ENCODE assay signal across 19 cellular contexts in genomic region chr5:125281662-125282061, GRCh38.
"Had no signal": no experiment of that assay in that cellular context is flagged by ENCODE, and none has a peak within 500 bp of the region (broad histone marks: within the 10 kb centered on the region; RNA-seq: fewer than 3 reads in every experiment).

No MANE protein-coding gene starts in this region.

- H3K36me3 Mint-ChIP-seq: naive B cell had no signal

- H3K4me1 ChIP-seq: esophagus squamous epithelium, left ventricle myocardium inferior, lower lobe of right lung, right atrium auricular region, suprapubic skin, thyroid gland, upper lobe of left lung, uterus had no signal

- H3K27me3 ChIP-seq: esophagus squamous epithelium, foreskin keratinocyte, right atrium auricular region, sigmoid colon, suprapubic skin, thyroid gland, upper lobe of left lung, uterus had no signal

- ATAC-seq: effector memory CD8-positive, alpha-beta T cell; foreskin keratinocyte; left cardiac atrium; lower lobe of right lung had no signal

- DNase-seq: effector memory CD8-positive, alpha-beta T cell; esophagus squamous epithelium; foreskin keratinocyte; kidney; left cardiac atrium; left ventricle myocardium inferior; lower lobe of right lung; mesendoderm; naive B cell; sigmoid colon; stimulated activated CD4-positive, alpha-beta T cell treated with anti-CD3 and anti-CD28 coated beads, Interleukin-2, amount 100 ng/mL, for 48 hours; stimulated activated naive CD4-positive, alpha-beta T cell treated with Interleukin-2 at 50 U/mL for 16 hours; thyroid gland; upper lobe of left lung; uterus had no signal

- H3K4me1 Mint-ChIP-seq: naive B cell had no signal

- H3K9me3 ChIP-seq: esophagus squamous epithelium, left ventricle myocardium inferior, lower lobe of right lung, right atrium auricular region, sigmoid colon, suprapubic skin, thyroid gland, upper lobe of left lung, uterus had no signal

- H3K36me3 ChIP-seq: esophagus squamous epithelium, left ventricle myocardium inferior, lower lobe of right lung, right atrium auricular region, sigmoid colon, suprapubic skin, thyroid gland, upper lobe of left lung, uterus had no signal

- H3K27me3 Mint-ChIP-seq: effector memory CD8-positive, alpha-beta T cell had no signal

- H3K4me3 Mint-ChIP-seq: effector memory CD8-positive, alpha-beta T cell; naive B cell; nephron had no signal

- H3K27ac Mint-ChIP-seq: effector memory CD8-positive, alpha-beta T cell; naive B cell; nephron had no signal

- H3K4me3 ChIP-seq: esophagus squamous epithelium, left ventricle myocardium inferior, lower lobe of right lung, right atrium auricular region, sigmoid colon, skin epidermis, suprapubic skin, thyroid gland, upper lobe of left lung, uterus had no signal

- H3K9me3 Mint-ChIP-seq: nephron had no signal

- H3K27ac ChIP-seq: esophagus squamous epithelium, foreskin keratinocyte, left ventricle myocardium inferior, lower lobe of right lung, right atrium auricular region, sigmoid colon, skin epidermis, suprapubic skin, thyroid gland, upper lobe of left lung, uterus had no signal
